ENCODE assay signal across 1 cellular context in genomic region chr5:42950091-42950465, GRCh38.
TF ChIP-seq lines count a peak whose summit lies in the region.

No MANE protein-coding gene starts in this region.

TF ChIP-seq in IMR-90, 13 proteins besides CTCF, POLR2A, EP300 and RAD21 (continued from another document):
- TF ChIP-seq ELK1 (IDR thresholded peaks at IDR 0.05; ENCODE audit: borderline replicate concordance, low read depth, low read length) (no peak), MAFK (IDR thresholded peaks at IDR 0.05; ENCODE audit: low read depth, low read length) (no peak), FOS (IDR thresholded peaks at IDR 0.05; ENCODE audit: low read depth, low read length) (no peak), NFE2L2 (IDR thresholded peaks at IDR 0.05; ENCODE audit: low read depth, low read length) (no peak), MAZ (IDR thresholded peaks at IDR 0.05; ENCODE audit: borderline replicate concordance, low read depth, low read length) (no peak), RCOR1 (IDR thresholded peaks at IDR 0.05; ENCODE audit: insufficient replicate concordance, low read length) (no peak)
